Comparison of ENCODE assay signal across 8 cellular contexts in the genomic region with DNA sequence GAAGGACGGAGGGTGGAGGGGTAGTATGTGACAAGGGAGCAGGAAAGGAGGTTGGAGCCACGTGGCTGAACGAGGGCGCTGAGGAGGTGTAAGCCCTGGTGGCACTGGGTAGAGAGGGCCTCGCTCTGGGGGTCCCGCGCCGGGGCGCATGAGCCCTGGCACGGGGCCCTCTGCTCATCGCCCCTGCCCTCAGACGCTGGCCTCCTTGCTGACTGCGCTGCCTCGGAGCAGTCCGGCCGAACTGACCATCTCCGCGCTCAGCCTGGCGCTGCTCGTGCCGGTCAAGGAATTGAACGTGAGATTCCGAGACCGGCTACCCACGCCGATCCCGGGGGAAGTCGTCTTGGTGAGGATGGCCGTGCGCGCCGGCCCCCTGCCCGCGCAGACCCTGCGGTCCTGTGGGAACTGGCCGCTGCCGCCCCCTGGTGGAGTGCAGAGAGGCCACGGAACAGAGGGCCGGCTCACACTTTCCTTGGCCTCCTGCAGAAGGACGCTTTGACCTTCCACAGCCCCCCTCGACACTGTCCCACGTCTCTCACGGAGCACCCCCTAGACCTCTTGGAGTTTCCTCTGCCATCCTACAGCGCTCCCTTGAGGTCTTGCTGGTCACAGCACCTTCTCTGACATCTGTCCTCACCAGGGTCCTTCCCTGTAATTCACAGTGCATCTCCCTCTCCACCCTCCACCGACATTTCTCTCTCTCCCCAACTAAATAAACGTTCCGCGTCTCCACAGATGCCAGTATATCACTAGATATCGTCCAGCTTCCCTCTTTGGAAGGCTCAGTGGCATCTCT. TPM values are rescaled to one million over a fixed set of nuclear protein-coding genes. Genes with fewer than 3 reads are reported as not detected.
DNase-seq lines count a peak whose midpoint lies in the region; FAIRE-seq and TF ChIP-seq lines count a peak whose summit lies in the region.
"Had no signal": no experiment of that assay in that cellular context is flagged by ENCODE, and none has a peak within 500 bp of the region (broad histone marks: within the 10 kb centered on the region; RNA-seq: fewer than 3 reads in every experiment).

No MANE protein-coding gene starts in this region.

- peaks cover 99% of the 10 kb centered on the region for H3K27me3 ChIP-seq in HUES6 (ENCODE audit: control insufficient read depth, insufficient read depth, low read length)
- peaks cover 0 to 30% of the 10 kb centered on the region in 2 donors for H3K27me3 ChIP-seq in breast epithelium
- H3K27me3 ChIP-seq in keratinocyte (ENCODE audit: control insufficient read depth, extremely low read depth, insufficient read depth, low read length) = peaks cover 90% of the 10 kb centered on the region

- FAIRE-seq in keratinocyte (lab: Jason Lieb, UNC) = no peak

- TF ChIP-seq CTCF in GM12873 (IDR thresholded peaks at IDR 0.05; ENCODE audit: insufficient read depth, low read depth, low read length, missing control alignments) (peak; percentile 88), breast epithelium (IDR thresholded peaks at IDR 0.05) (peak; percentile 60 to 89 (median 84)), keratinocyte (optimal IDR thresholded peaks at IDR 0.05 in 1 of 3, IDR thresholded peaks at IDR 0.05 in 1 of 3, conservative IDR thresholded peaks at IDR 0.05 in 1 of 3; ENCODE audit: extremely low read depth in 1 of 3, insufficient read depth in 2 of 3, low read length in 3 of 3) (peak; percentile 61 to 98 (median 84))

- H3K9me3 ChIP-seq in HUES6 (ENCODE audit: control insufficient read depth, insufficient read depth, low read depth, low read length) (no peaks in the 10 kb centered on the region), breast epithelium (no peaks in the 10 kb centered on the region), keratinocyte (ENCODE audit: control insufficient read depth, low read depth, low read length) (no peaks in the 10 kb centered on the region)

- H3K4me3 ChIP-seq in HUES6 (ENCODE audit: low read depth, low read length) (peak overlapping the region; percentile 57), breast epithelium (peak overlapping the region; percentile 31 to 62 (median 47)), keratinocyte (ENCODE audit: control insufficient read depth in 2 of 3, extremely low read depth in 1 of 3, insufficient read depth in 2 of 3, low read depth in 1 of 3, low read length in 3 of 3) (peak overlapping the region in 2 of 3 experiments; percentile 24 to 39)

- no peak overlapping the region for H2AFZ ChIP-seq in keratinocyte (ENCODE audit: control insufficient read depth, low read length)

- H3K36me3 ChIP-seq in HUES6 (ENCODE audit: control insufficient read depth, insufficient read depth, low read length) (no peaks in the 10 kb centered on the region), breast epithelium (no peaks in the 10 kb centered on the region), keratinocyte (ENCODE audit: control insufficient read depth in 2 of 2, extremely low read depth in 1 of 2, insufficient read depth in 2 of 2, low read length in 2 of 2) (no peaks in the 10 kb centered on the region)

- no peaks in the 10 kb centered on the region for H3K9me1 ChIP-seq in keratinocyte (ENCODE audit: control insufficient read depth, extremely low read depth, insufficient read depth, low read length)

- peaks cover 3% of the 10 kb centered on the region for H4K20me1 ChIP-seq in keratinocyte (ENCODE audit: control insufficient read depth, extremely low read depth, insufficient read depth, low read length)

- no peak for TF ChIP-seq POLR2A in breast epithelium (IDR thresholded peaks at IDR 0.05)

- no peak overlapping the region for H3K9ac ChIP-seq in HUES6 (ENCODE audit: low read length)
- H3K9ac ChIP-seq in keratinocyte (ENCODE audit: control insufficient read depth, extremely low read depth, insufficient read depth, low read length) = no peak overlapping the region

- dilution Hi-C loops in keratinocyte (cut with MboI; ENCODE audit: extremely low pct_ligation_motif_present, low sequenced_read_pairs) = no loop called here

- peaks cover 16% of the 10 kb centered on the region; the same call in 1 of the 2 replicates for H3K4me1 ChIP-seq in HUES6 (ENCODE audit: control insufficient read depth, insufficient read depth, low read length)
- peaks cover 0 to 11% of the 10 kb centered on the region in 2 donors for H3K4me1 ChIP-seq in breast epithelium
- peaks cover 17% of the 10 kb centered on the region for H3K4me1 ChIP-seq in keratinocyte (ENCODE audit: control insufficient read depth, extremely low read depth, insufficient read depth, low read length)

- H3K4me2 ChIP-seq in keratinocyte (ENCODE audit: control insufficient read depth, extremely low read depth, insufficient read depth, low read depth, low read length) = peak overlapping the region; percentile 75

- intact Hi-C loops in breast epithelium (cut with DNase I; ENCODE audit: low total_unique reads) = no loop called here

- H3K27ac ChIP-seq in HUES6 (ENCODE audit: low read depth, low read length) = no peak overlapping the region
- H3K27ac ChIP-seq in breast epithelium = no peak overlapping the region
- H3K27ac ChIP-seq in keratinocyte (ENCODE audit: control insufficient read depth, insufficient read depth, low read length) = no peak overlapping the region
- H3K27ac ChIP-seq: epithelial cell of prostate had no signal

- peak; percentile 100 for DNase-seq in T1000 (lab: John Stamatoyannopoulos, UW)
- no peak for DNase-seq in breast epithelium (ENCODE audit: low spot score in 2 of 2)
- no peak for DNase-seq in keratinocyte (ENCODE audit: low read depth, low spot score)
- DNase-seq in stimulated activated CD4-positive, alpha-beta T cell treated with anti-CD3 and anti-CD28 coated beads, Interleukin-2, amount 100 ng/mL, for 4 hours (ENCODE audit: low read depth) = peak; percentile 32
- DNase-seq in NCI-H1048 (lab: John Stamatoyannopoulos, UW) = no peak

- H3K79me2 ChIP-seq in keratinocyte (ENCODE audit: control insufficient read depth, insufficient read depth, low read length) = no peaks in the 10 kb centered on the region

RNA-seq across cellular contexts. Expression of gene ARHGEF25, which starts 10.5 kb away (rescaled TPM):
- total RNA-seq in breast epithelium = 10 to 100 TPM in 2 of 3 donors, 1 to 10 TPM in 1; 8.3 to 28.2 (median 19.2) TPM
- 0.12 to 0.26 TPM (median 0.26 TPM) in 3 replicates for polyA plus RNA-seq in keratinocyte
- polyA plus RNA-seq in keratinocyte (2011; ENCODE audit: low read depth) = not detected
- 0.05 and 0.10 TPM in 2 replicates for polyA plus RNA-seq in keratinocyte (2011; cell fraction: cytosol; rRNA removed)
- polyA plus RNA-seq in keratinocyte (2011; cell fraction: nucleus; rRNA removed) = 0.32 and 2.8 TPM in 2 replicates
- polyA plus RNA-seq in keratinocyte (2012; ENCODE audit: low replicate concordance) = 0.21 and 0.60 TPM in 2 replicates
- polyA minus RNA-seq in keratinocyte = not detected in 3 replicates
- polyA minus RNA-seq in keratinocyte (2011; cell fraction: cytosol; rRNA and poly(A)+ RNA removed) = not detected
- not detected in 2 replicates for polyA minus RNA-seq in keratinocyte (2011; cell fraction: nucleus; rRNA and poly(A)+ RNA removed)

RNA-seq across cellular contexts. Expression of gene B4GALNT1, which starts 11.3 kb away (rescaled TPM):
- 1 to 10 TPM; 1.1 to 2.6 (median 1.2) TPM for total RNA-seq in breast epithelium
- polyA plus RNA-seq in keratinocyte = 0.08 to 0.37 TPM (median 0.08 TPM) in 3 replicates
- polyA plus RNA-seq in keratinocyte (2011; ENCODE audit: low read depth) = not detected
- 0.13 TPM in 2 replicates for polyA plus RNA-seq in keratinocyte (2011; cell fraction: cytosol; rRNA removed)
- 0.25 and 0.55 TPM in 2 replicates for polyA plus RNA-seq in keratinocyte (2011; cell fraction: nucleus; rRNA removed)
- 0.28 TPM in 1 of 2 replicates, not detected in the other for polyA plus RNA-seq in keratinocyte (2012; ENCODE audit: low replicate concordance)
- 0.29 to 1.7 TPM (median 1.0 TPM) in 3 replicates for polyA minus RNA-seq in keratinocyte
- not detected for polyA minus RNA-seq in keratinocyte (2011; cell fraction: cytosol; rRNA and poly(A)+ RNA removed)
- not detected in 2 replicates for polyA minus RNA-seq in keratinocyte (2011; cell fraction: nucleus; rRNA and poly(A)+ RNA removed)

RNA-seq across cellular contexts. Expression of gene DTX3, which starts 17.1 kb away (rescaled TPM):
- total RNA-seq in breast epithelium = 10 to 100 TPM in 2 of 3 donors, 1 to 10 TPM in 1; 3.0 to 35.1 (median 25.9) TPM
- polyA plus RNA-seq in keratinocyte = 2.6 to 5.4 TPM (median 3.5 TPM) in 3 replicates
- polyA plus RNA-seq in keratinocyte (2011; ENCODE audit: low read depth) = 0.60 TPM
- 1.9 and 3.1 TPM in 2 replicates for polyA plus RNA-seq in keratinocyte (2011; cell fraction: cytosol; rRNA removed)
- polyA plus RNA-seq in keratinocyte (2011; cell fraction: nucleus; rRNA removed) = 17.6 and 24.6 TPM in 2 replicates
- 2.2 and 2.9 TPM in 2 replicates for polyA plus RNA-seq in keratinocyte (2012; ENCODE audit: low replicate concordance)
- 1.5 to 5.0 TPM (median 2.4 TPM) in 3 replicates for polyA minus RNA-seq in keratinocyte
- 4.2 TPM for polyA minus RNA-seq in keratinocyte (2011; cell fraction: cytosol; rRNA and poly(A)+ RNA removed)
- 1.9 and 3.4 TPM in 2 replicates for polyA minus RNA-seq in keratinocyte (2011; cell fraction: nucleus; rRNA and poly(A)+ RNA removed)

RNA-seq across cellular contexts. Expression of gene PIP4K2C, which starts 30.7 kb away (rescaled TPM):
- 10 to 100 TPM; 13.8 to 26.9 (median 24.6) TPM for total RNA-seq in breast epithelium
- polyA plus RNA-seq in keratinocyte = 73.5 to 109 TPM (median 93.6 TPM) in 3 replicates
- polyA plus RNA-seq in keratinocyte (2011; ENCODE audit: low read depth) = 39.9 TPM
- 87.3 and 124 TPM in 2 replicates for polyA plus RNA-seq in keratinocyte (2011; cell fraction: cytosol; rRNA removed)
- polyA plus RNA-seq in keratinocyte (2011; cell fraction: nucleus; rRNA removed) = 152 and 164 TPM in 2 replicates
- 42.0 and 62.1 TPM in 2 replicates for polyA plus RNA-seq in keratinocyte (2012; ENCODE audit: low replicate concordance)
- 72.3 to 76.9 TPM (median 76.1 TPM) in 3 replicates for polyA minus RNA-seq in keratinocyte
- polyA minus RNA-seq in keratinocyte (2011; cell fraction: cytosol; rRNA and poly(A)+ RNA removed) = 71.0 TPM
- polyA minus RNA-seq in keratinocyte (2011; cell fraction: nucleus; rRNA and poly(A)+ RNA removed) = 62.4 and 98.2 TPM in 2 replicates

Comparison
In these comparisons a context has a peak if more than half of its experiments do, and no peak if none do; other contexts are left out.
1. DNase-seq: peak in T1000 (single experiment) and stimulated activated CD4-positive, alpha-beta T cell treated with anti-CD3 and anti-CD28 coated beads, Interleukin-2, amount 100 ng/mL, for 4 hours (single experiment); none in breast epithelium (0 of 2), keratinocyte (single experiment) and NCI-H1048 (single experiment).
2. Peak in every context shown above with its lines, with median percentiles within 50 percentile points of each other: CTCF ChIP-seq and H3K4me3 ChIP-seq.